In genomic region chr10:69374931-69375306, GRCh38 we compare ENCODE assay signal across 1 cellular context.
TF ChIP-seq lines count a peak whose summit lies in the region.

No MANE protein-coding gene starts in this region.

TF ChIP-seq in SK-N-SH, 30 proteins besides CTCF, POLR2A, EP300 and RAD21 (continued from another document):
- TF ChIP-seq TAF1 (IDR thresholded peaks at IDR 0.05; ENCODE audit: borderline replicate concordance, low read depth, low read length) (no peak), ZBTB33 (IDR thresholded peaks at IDR 0.05; ENCODE audit: borderline replicate concordance, low read depth) (no peak), EZH2phosphoT487 (IDR thresholded peaks at IDR 0.05; ENCODE audit: borderline replicate concordance, low read depth) (no peak), POLR2AphosphoS5 (IDR thresholded peaks at IDR 0.05; ENCODE audit: low read depth, low read length) (no peak), PBX3 (IDR thresholded peaks at IDR 0.05) (no peak), SMC3 (IDR thresholded peaks at IDR 0.05; ENCODE audit: low read depth, low read length) (no peak), RXRA (IDR thresholded peaks at IDR 0.05; ENCODE audit: borderline replicate concordance, low read depth) (no peak), FOXM1 (IDR thresholded peaks at IDR 0.05; ENCODE audit: low read depth) (no peak), MEF2A (IDR thresholded peaks at IDR 0.05; ENCODE audit: borderline replicate concordance, low read depth) (no peak), FOXJ3 (CRISPR knock-in tag; IDR thresholded peaks at IDR 0.05) (no peak)
